ENCODE assay signal across 8 cellular contexts in genomic region chr19:797528-798414, GRCh38. TPM values are rescaled to one million over a fixed set of nuclear protein-coding genes. Genes with fewer than 3 reads are reported as not detected.
DNase-seq lines count a peak whose midpoint lies in the region; ATAC-seq, FAIRE-seq and TF ChIP-seq lines count a peak whose summit lies in the region.

No MANE protein-coding gene starts in this region.

- peak overlapping the region; percentile 60 for H3K27ac Mint-ChIP-seq in T-helper 1 cell treated with Interleukin-12 subunit alpha and Interleukin-12 subunit beta and Interleukin-4 antibody, amounts not matched to agents 30 μg/mL and 1 μg/mL, for 36 hours

- peak; percentile 42 for ATAC-seq in HG02623 (IDR thresholded peaks at IDR 0.05; ENCODE audit: unreplicated experiment)

- H3K9me3 ChIP-seq in right atrium auricular region, result no peaks in the 10 kb centered on the region

- peak; percentile 93 for FAIRE-seq in urothelium cell line (lab: Jason Lieb, UNC)

- peaks cover 31% of the 10 kb centered on the region for H3K4me1 Mint-ChIP-seq in T-helper 1 cell treated with Interleukin-12 subunit alpha and Interleukin-12 subunit beta and Interleukin-4 antibody, amounts not matched to agents 30 μg/mL and 1 μg/mL, for 36 hours (ENCODE audit: low read depth)

- no peaks in the 10 kb centered on the region for H3K9me3 Mint-ChIP-seq in T-helper 1 cell treated with Interleukin-12 subunit alpha and Interleukin-12 subunit beta and Interleukin-4 antibody, amounts not matched to agents 30 μg/mL and 1 μg/mL, for 36 hours

- H3K4me3 Mint-ChIP-seq in T-helper 1 cell treated with Interleukin-12 subunit alpha and Interleukin-12 subunit beta and Interleukin-4 antibody, amounts not matched to agents 30 μg/mL and 1 μg/mL, for 36 hours, result peak overlapping the region; percentile 81

- peaks cover 3 to 61% of the 10 kb centered on the region in 2 donors for H3K4me1 ChIP-seq in right atrium auricular region

- H3K27ac ChIP-seq in right atrium auricular region, result peak overlapping the region; percentile 90 to 96

- TF ChIP-seq CTCF in GM10266 (IDR thresholded peaks at IDR 0.05; ENCODE audit: control insufficient read depth, insufficient read depth, low read depth, missing control alignments), result no peak
- TF ChIP-seq CTCF in right atrium auricular region (IDR thresholded peaks at IDR 0.05), result no peak

- peak overlapping the region; percentile 97 to 99 for H3K4me3 ChIP-seq in right atrium auricular region

- H3K36me3 ChIP-seq in right atrium auricular region, result peaks cover 28% of the 10 kb centered on the region

- peaks cover 3% of the 10 kb centered on the region for H3K27me3 Mint-ChIP-seq in T-helper 1 cell treated with Interleukin-12 subunit alpha and Interleukin-12 subunit beta and Interleukin-4 antibody, amounts not matched to agents 30 μg/mL and 1 μg/mL, for 36 hours (ENCODE audit: low read depth)

- DNase-seq in GM10266 (ENCODE audit: extremely low spot score), result peak; percentile 100
- peak; percentile 77 for DNase-seq in NCI-H1105 treated with DMSO at 0.1 percent for 48 hours (lab: John Stamatoyannopoulos, UW)
- peak; percentile 81 for DNase-seq in amniotic stem cell (lab: John Stamatoyannopoulos, UW)
- DNase-seq in right atrium auricular region (ENCODE audit: low spot score), result peak; percentile 88
- DNase-seq in pulmonary artery endothelial cell (ENCODE audit: low read depth, low spot score), result peak; percentile 49
- DNase-seq in urothelium cell line (ENCODE audit: low spot score), result peak; percentile 93

- H3K27me3 ChIP-seq in right atrium auricular region, result no peaks in the 10 kb centered on the region

- peaks cover 22% of the 10 kb centered on the region for H3K36me3 Mint-ChIP-seq in T-helper 1 cell treated with Interleukin-12 subunit alpha and Interleukin-12 subunit beta and Interleukin-4 antibody, amounts not matched to agents 30 μg/mL and 1 μg/mL, for 36 hours (ENCODE audit: low read depth)

RNA-seq across cellular contexts. Expression of gene PTBP1, which starts 0.5 kb away (rescaled TPM):
- total RNA-seq in right atrium auricular region (10 to 100 TPM; 49.4 to 73.9 TPM), pulmonary artery endothelial cell (198 and 241 TPM in 2 replicates)

RNA-seq across cellular contexts. Expression of gene PLPPR3, which starts 24.0 kb away (rescaled TPM):
- total RNA-seq in right atrium auricular region, result not detected
- total RNA-seq in pulmonary artery endothelial cell, result 0.07 and 0.33 TPM in 2 replicates

RNA-seq across cellular contexts. Expression of gene AZU1, which starts 29.9 kb away (rescaled TPM):
- total RNA-seq in right atrium auricular region (not detected), pulmonary artery endothelial cell (not detected in 2 replicates)

RNA-seq across cellular contexts. Expression of gene PRTN3, which starts 43.0 kb away (rescaled TPM):
- total RNA-seq in right atrium auricular region, result not detected
- not detected in 2 replicates for total RNA-seq in pulmonary artery endothelial cell

RNA-seq across cellular contexts. Expression of gene MISP, which starts 46.9 kb away (rescaled TPM):
- total RNA-seq in right atrium auricular region, result 1 to 10 TPM in 1 of 2 donors, under 1 TPM in 1; 0.96 to 1.5 TPM
- total RNA-seq in pulmonary artery endothelial cell, result 0.04 TPM in 1 of 2 replicates, not detected in the other

Comparison
In these comparisons a context has a peak if more than half of its experiments do, and no peak if none do; other contexts are left out.
1. Peak in every context shown above with its lines: DNase-seq, ATAC-seq, H3K4me3 ChIP-seq and H3K27ac ChIP-seq.
2. DNase-seq: peak in every context shown above with its lines; median percentile 100 in GM10266; 93 in urothelium cell line; 88 in right atrium auricular region; 81 in amniotic stem cell; 77 in NCI-H1105 treated with DMSO at 0.1 percent for 48 hours; 49 in pulmonary artery endothelial cell.